Comparison of ENCODE assay signal across 17 cellular contexts in genomic region chr6:121670511-121670910, GRCh38.
DNase-seq lines count a peak whose midpoint lies in the region; ATAC-seq, FAIRE-seq and TF ChIP-seq lines count a peak whose summit lies in the region.
"Had no signal": no experiment of that assay in that cellular context is flagged by ENCODE, and none has a peak within 500 bp of the region (broad histone marks: within the 10 kb centered on the region; RNA-seq: fewer than 3 reads in every experiment).

No MANE protein-coding gene starts in this region.

- POLR2A ChIA-PET in PC-3 (lab: Charles Lee; ENCODE audit: unreplicated experiment) (no interaction called here), endothelial cell of umbilical vein (lab: Charles Lee) (interaction anchor here (0.7 kb wide), 1 partner anchor 17 kb away, joined by 3 read pairs; no protein-coding TSS in a partner anchor), HEK293T (lab: Yijun Ruan, JAX) (no interaction called here)

- WGBS in mesendoderm (ENCODE audit: extremely low coverage, insufficient coverage, low lambda C conversion rate), result no CpG with 5 or more reads among the region's 2 CpGs
- WGBS in transverse colon (ENCODE audit: low coverage in 1 of 2), 2 donors, result 90% methylated on average over 2 of the region's 2 CpGs; no CpG with 5 or more reads in 1 of the 2 donors

- H2BK5ac ChIP-seq in mesendoderm (ENCODE audit: low read length), result no peak overlapping the region

- dilution Hi-C loops in endothelial cell of umbilical vein (cut with MboI; ENCODE audit: extremely low pct_ligation_motif_present, low sequenced_read_pairs), result no loop called here

- no peak overlapping the region for H4K5ac ChIP-seq in mesendoderm (ENCODE audit: low read length)

- H3K36me3 ChIP-seq in PC-3 (ENCODE audit: low read depth, low read length), result no peaks in the 10 kb centered on the region
- H3K36me3 ChIP-seq in endothelial cell of umbilical vein (ENCODE audit: control insufficient read depth in 2 of 2, extremely low read depth in 1 of 2, insufficient read depth in 2 of 2, low read length in 2 of 2), result no peaks in the 10 kb centered on the region
- H3K36me3 ChIP-seq in mesendoderm (ENCODE audit: control insufficient read depth, insufficient read depth, low read length), result no peaks in the 10 kb centered on the region
- no peaks in the 10 kb centered on the region for H3K36me3 ChIP-seq in transverse colon
- H3K36me3 ChIP-seq: SJCRH30 had no signal

- no peaks in the 10 kb centered on the region for H3K9me1 ChIP-seq in endothelial cell of umbilical vein (replicated peaks; ENCODE audit: control insufficient read depth, extremely low read depth, insufficient read depth, low read length)

- peak overlapping the region; percentile 30; the same call in 1 of the 2 replicates for H3K27ac ChIP-seq in PC-3 (ENCODE audit: low read length)
- no peak overlapping the region for H3K27ac ChIP-seq in endothelial cell of umbilical vein (ENCODE audit: insufficient read depth, low read depth, low read length)
- no peak overlapping the region for H3K27ac ChIP-seq in mesendoderm (ENCODE audit: low read depth, low read length)
- no peak overlapping the region for H3K27ac ChIP-seq in transverse colon
- H3K27ac ChIP-seq: SJCRH30 had no signal

- peak overlapping the region; percentile 18 for H3K18ac ChIP-seq in mesendoderm (ENCODE audit: low read length)

- H4K20me1 ChIP-seq in PC-3 (ENCODE audit: low read length) (no peaks in the 10 kb centered on the region), endothelial cell of umbilical vein (replicated peaks; ENCODE audit: control insufficient read depth, extremely low read depth, insufficient read depth, low read length) (no peaks in the 10 kb centered on the region)

- no peaks in the 10 kb centered on the region for H3K79me1 ChIP-seq in mesendoderm (ENCODE audit: low read length)

- H3F3A ChIP-seq in PC-3 (ENCODE audit: low read length, unreplicated experiment), result no peaks in the 10 kb centered on the region

- CTCF ChIA-PET in PC-3 (lab: Charles Lee) (interaction anchor here (0.5 kb wide), 1 partner anchor 99 kb away, joined by 3 read pairs; no protein-coding TSS in a partner anchor), endothelial cell of umbilical vein (lab: Charles Lee) (interaction anchor here (1.8 kb wide), 1 partner anchor 179 kb away, joined by 8 read pairs; no protein-coding TSS in a partner anchor), HEK293T (lab: Yijun Ruan, JAX) (no interaction called here)

- H3K4me1 ChIP-seq in PC-3 (ENCODE audit: insufficient read depth, low read length), result peaks cover 34% of the 10 kb centered on the region
- H3K4me1 ChIP-seq in endothelial cell of umbilical vein (ENCODE audit: control insufficient read depth, extremely low read depth, insufficient read depth, low read length), result peaks cover 14% of the 10 kb centered on the region
- H3K4me1 ChIP-seq in mesendoderm (ENCODE audit: control insufficient read depth, low read depth, low read length), result peaks cover 6% of the 10 kb centered on the region
- no peaks in the 10 kb centered on the region for H3K4me1 ChIP-seq in transverse colon
- H3K4me1 ChIP-seq: SJCRH30 had no signal

- no peak overlapping the region for H3K4ac ChIP-seq in mesendoderm (ENCODE audit: low read depth, low read length)

- H3K9me2 ChIP-seq in PC-3 (replicated peaks; ENCODE audit: low read length), result no peaks in the 10 kb centered on the region

- no peak overlapping the region for H2AK5ac ChIP-seq in mesendoderm (ENCODE audit: low read length)

- no peak for TF ChIP-seq EP300 in transverse colon (IDR thresholded peaks at IDR 0.05; ENCODE audit: low read depth)

- no peaks in the 10 kb centered on the region for H3K9me3 ChIP-seq in PC-3 (ENCODE audit: low read length)
- no peaks in the 10 kb centered on the region for H3K9me3 ChIP-seq in endothelial cell of umbilical vein (replicated peaks; ENCODE audit: control insufficient read depth, insufficient read depth, low read length)
- no peaks in the 10 kb centered on the region for H3K9me3 ChIP-seq in transverse colon
- H3K9me3 ChIP-seq: SJCRH30 had no signal

- no peak overlapping the region for H3K4me3 ChIP-seq in PC-3 (ENCODE audit: low read length)
- no peak overlapping the region for H3K4me3 ChIP-seq in endothelial cell of umbilical vein (replicated peaks in 1 of 3; ENCODE audit: insufficient read depth in 1 of 3, low read depth in 1 of 3, low read length in 3 of 3)
- H3K4me3 ChIP-seq in mesendoderm (ENCODE audit: low read length), result no peak overlapping the region
- H3K4me3 ChIP-seq in transverse colon, result no peak overlapping the region
- H3K4me3 ChIP-seq: SJCRH30 had no signal

- TF ChIP-seq POLR2A in endothelial cell of umbilical vein (IDR thresholded peaks at IDR 0.05; ENCODE audit: low read depth, low read length), result no peak
- no peak for TF ChIP-seq POLR2A in transverse colon (IDR thresholded peaks at IDR 0.05)

- H3K4me2 ChIP-seq in PC-3 (ENCODE audit: low read length) (no peak overlapping the region), endothelial cell of umbilical vein (ENCODE audit: insufficient read depth, low read length) (no peak overlapping the region), mesendoderm (ENCODE audit: low read length) (no peak overlapping the region)

- H2BK120ac ChIP-seq in mesendoderm (ENCODE audit: low read depth, low read length), result no peak overlapping the region

- no TSS peak for BruUV-seq in PC-3 (replicated peaks; lab: Mats Ljungman, UMichigan)
- no TSS peak for BruUV-seq in endothelial cell of umbilical vein (replicated peaks; lab: Mats Ljungman, UMichigan)

- H3K79me2 ChIP-seq in PC-3 (ENCODE audit: low read length) (no peaks in the 10 kb centered on the region), endothelial cell of umbilical vein (ENCODE audit: control insufficient read depth, insufficient read depth, low read length) (no peaks in the 10 kb centered on the region), mesendoderm (ENCODE audit: control insufficient read depth, insufficient read depth, low read length) (no peaks in the 10 kb centered on the region)

- DNase-seq in EL (peak; percentile 35), PC-3 (peak; percentile 51), endothelial cell of umbilical vein (ENCODE audit: low read depth, low spot score) (no peak), mesendoderm (no peak), transverse colon (no peak), HEK293T (ENCODE audit: extremely low spot score) (no peak), NCI-H1694 treated with DMSO at 0.1 percent for 48 hours (lab: John Stamatoyannopoulos, UW) (no peak)
- DNase-seq in stimulated activated CD4-positive, alpha-beta T cell treated with anti-CD3 and anti-CD28 coated beads, Interleukin-4, amount 100 ng/mL, for 24 hours, result no peak
- DNase-seq: C1 segment of cervical spinal cord, H9, NCI-H187 treated with DMSO at 0.1 percent for 48 hours, NCI-H345, NCI-H526 treated with DMSO at 0.1 percent for 48 hours, RPMI8226, SJCRH30 had no signal

- H3K9ac ChIP-seq in PC-3 (ENCODE audit: low read length) (no peak overlapping the region), endothelial cell of umbilical vein (replicated peaks; ENCODE audit: extremely low read depth, insufficient read depth, low read length) (no peak overlapping the region), mesendoderm (ENCODE audit: low read length) (no peak overlapping the region)

- H4K8ac ChIP-seq in mesendoderm (ENCODE audit: low read depth, low read length), result no peak overlapping the region

- H2AFZ ChIP-seq in PC-3 (ENCODE audit: low read length), result no peak overlapping the region
- no peak overlapping the region for H2AFZ ChIP-seq in endothelial cell of umbilical vein (ENCODE audit: low read depth, low read length)

- peak; percentile 56 for ATAC-seq in PC-3

- FAIRE-seq in endothelial cell of umbilical vein (lab: Jason Lieb, UNC), result no peak
- FAIRE-seq: GM19239, HTR-8/SVneo had no signal

- no peak overlapping the region for H3K56ac ChIP-seq in mesendoderm (ENCODE audit: low read length)

- TF ChIP-seq CTCF in PC-3 (conservative IDR thresholded peaks at IDR 0.05; ENCODE audit: low read depth, low read length) (no peak), endothelial cell of umbilical vein (IDR thresholded peaks at IDR 0.05; ENCODE audit: extremely low read depth in 1 of 2, insufficient read depth in 1 of 2, low read depth in 1 of 2, low read length in 2 of 2) (no peak), transverse colon (IDR thresholded peaks at IDR 0.05) (no peak)

- H2BK15ac ChIP-seq in mesendoderm (replicated peaks; ENCODE audit: low read depth), result no peak overlapping the region

- intact Hi-C loops in PC-3 (cut with micrococcal nuclease) (loop anchor here (5.0 kb wide), 1 partner anchor 233 kb away; the partner anchor contains the start of gene GJA1), endothelial cell of umbilical vein (cut with micrococcal nuclease) (no loop called here), transverse colon (cut with DNase I; ENCODE audit: low total_unique reads) (no loop called here)

- in situ Hi-C loops in transverse colon (cut with MboI; ENCODE audit: low pct_ligation_motif_present in 1 of 4, low pct_unique_long_range_greater_than_20kb in 1 of 4, low sequenced_read_pairs in 3 of 4), result no loop called here

- no peak overlapping the region for H3K23ac ChIP-seq in mesendoderm (ENCODE audit: low read length)

- H3K27me3 ChIP-seq in PC-3 (ENCODE audit: low read length), result no peaks in the 10 kb centered on the region
- no peaks in the 10 kb centered on the region for H3K27me3 ChIP-seq in endothelial cell of umbilical vein (ENCODE audit: control insufficient read depth in 2 of 2, insufficient read depth in 2 of 2, low read length in 2 of 2)
- no peaks in the 10 kb centered on the region for H3K27me3 ChIP-seq in mesendoderm (ENCODE audit: insufficient read depth, low read length, poor library complexity)
- no peaks in the 10 kb centered on the region for H3K27me3 ChIP-seq in transverse colon
- H3K27me3 ChIP-seq: SJCRH30 had no signal

TF ChIP-seq in endothelial cell of umbilical vein, 7 proteins besides CTCF, POLR2A, EP300 and RAD21:
- TF ChIP-seq FOS (IDR thresholded peaks at IDR 0.05; ENCODE audit: borderline replicate concordance, insufficient read depth, low read length) (peak; percentile 44), JUN (IDR thresholded peaks at IDR 0.05; ENCODE audit: borderline replicate concordance, insufficient read depth, insufficient read length, low read depth) (no peak)

TF ChIP-seq in HEK293T, 16 proteins besides CTCF, POLR2A, EP300 and RAD21 (continues in another document):
- TF ChIP-seq PKNOX1 (IDR thresholded peaks at IDR 0.05), result no peak
- no peak for TF ChIP-seq SP1 (IDR thresholded peaks at IDR 0.05)
- no peak for TF ChIP-seq HDGF (IDR thresholded peaks at IDR 0.05; ENCODE audit: borderline replicate concordance)
- TF ChIP-seq NFRKB (IDR thresholded peaks at IDR 0.05), result no peak
- no peak for TF ChIP-seq FOXA1 (IDR thresholded peaks at IDR 0.05)
- no peak for TF ChIP-seq FOXK2 (IDR thresholded peaks at IDR 0.05)

Comparison
In these comparisons a context has a peak if more than half of its experiments do, and no peak if none do; other contexts are left out.
1. DNase-seq: peak in EL (single experiment) and PC-3 (single experiment); none in endothelial cell of umbilical vein (single experiment), mesendoderm (single experiment), transverse colon (single experiment), HEK293T (single experiment), NCI-H1694 treated with DMSO at 0.1 percent for 48 hours (single experiment) and stimulated activated CD4-positive, alpha-beta T cell treated with anti-CD3 and anti-CD28 coated beads, Interleukin-4, amount 100 ng/mL, for 24 hours (single experiment).